Comparison of ENCODE assay signal across 24 cellular contexts in genomic region chr15:101043911-101044624, GRCh38.
DNase-seq lines count a peak whose midpoint lies in the region; ATAC-seq, FAIRE-seq and TF ChIP-seq lines count a peak whose summit lies in the region.
"Had no signal": no experiment of that assay in that cellular context is flagged by ENCODE, and none has a peak within 500 bp of the region (broad histone marks: within the 10 kb centered on the region; RNA-seq: fewer than 3 reads in every experiment).

No MANE protein-coding gene starts in this region.

- TF ChIP-seq POLR2A in testis (IDR thresholded peaks at IDR 0.05) = no peak

- H3K4me1 ChIP-seq in colonic mucosa (no peaks in the 10 kb centered on the region), testis (peaks cover 29% of the 10 kb centered on the region)
- H3K4me1 ChIP-seq: body of pancreas, HAP-1 had no signal

- no peak for FAIRE-seq in D721Med (lab: Jason Lieb, UNC)

- H3K4me3 ChIP-seq in colonic mucosa (no peak overlapping the region), testis (no peak overlapping the region)
- H3K4me3 ChIP-seq: body of pancreas, HAP-1, smooth muscle cell, tibial nerve had no signal

- no peak overlapping the region for H3K9ac ChIP-seq in colonic mucosa (ENCODE audit: low read depth in 2 of 2, low read length in 2 of 2)

- no peak overlapping the region for H3K27ac Mint-ChIP-seq in activated T-cell treated with anti-CD3 and anti-CD28 coated beads, Interleukin-2, amount 50 U/mL, for 72 hours
- H3K27ac Mint-ChIP-seq in mesothelial cell of epicardium = no peak overlapping the region
- H3K27ac Mint-ChIP-seq: activated CD4-positive, alpha-beta T cell treated with anti-CD3 and anti-CD28 coated beads for 36 hours; activated naive CD8-positive, alpha-beta T cell treated with anti-CD3 and anti-CD28 coated beads, Interleukin-2, amount 50 U/mL, for 24 hours; T-cell had no signal

- H3K27me3 ChIP-seq in colonic mucosa (no peaks in the 10 kb centered on the region), testis (no peaks in the 10 kb centered on the region)
- H3K27me3 ChIP-seq: body of pancreas, tibial nerve had no signal

- H3K4me1 Mint-ChIP-seq in activated T-cell treated with anti-CD3 and anti-CD28 coated beads, Interleukin-2, amount 50 U/mL, for 72 hours (ENCODE audit: low read depth) = no peaks in the 10 kb centered on the region
- peaks cover 15% of the 10 kb centered on the region for H3K4me1 Mint-ChIP-seq in mesothelial cell of epicardium
- H3K4me1 Mint-ChIP-seq: activated CD4-positive, alpha-beta T cell treated with anti-CD3 and anti-CD28 coated beads for 36 hours; activated naive CD8-positive, alpha-beta T cell treated with anti-CD3 and anti-CD28 coated beads, Interleukin-2, amount 50 U/mL, for 24 hours; T-cell had no signal

- H3K27me3 Mint-ChIP-seq in activated T-cell treated with anti-CD3 and anti-CD28 coated beads, Interleukin-2, amount 50 U/mL, for 72 hours (ENCODE audit: low read depth) = peaks cover 32% of the 10 kb centered on the region
- H3K27me3 Mint-ChIP-seq in mesothelial cell of epicardium (ENCODE audit: low read depth) = no peaks in the 10 kb centered on the region

- no peak overlapping the region for H3K4me3 Mint-ChIP-seq in activated T-cell treated with anti-CD3 and anti-CD28 coated beads, Interleukin-2, amount 50 U/mL, for 72 hours
- no peak overlapping the region for H3K4me3 Mint-ChIP-seq in mesothelial cell of epicardium
- H3K4me3 Mint-ChIP-seq: activated CD4-positive, alpha-beta T cell treated with anti-CD3 and anti-CD28 coated beads for 36 hours; activated naive CD8-positive, alpha-beta T cell treated with anti-CD3 and anti-CD28 coated beads, Interleukin-2, amount 50 U/mL, for 24 hours; neural crest cell; T-cell had no signal

- TF ChIP-seq CTCF in colonic mucosa (IDR thresholded peaks at IDR 0.05) (no peak), mesothelial cell of epicardium (IDR thresholded peaks at IDR 0.05; ENCODE audit: unreplicated experiment) (no peak), testis (IDR thresholded peaks at IDR 0.05) (no peak), D721Med (IDR thresholded peaks at IDR 0.05; ENCODE audit: insufficient read depth, missing control alignments) (no peak)

- H3K9me3 ChIP-seq in colonic mucosa (no peaks in the 10 kb centered on the region), testis (no peaks in the 10 kb centered on the region)
- H3K9me3 ChIP-seq: body of pancreas, HAP-1 had no signal

- DNase-seq in activated T-cell treated with anti-CD3 and anti-CD28 coated beads, Interleukin-2, amount 50 U/mL, for 48 hours = peak; percentile 5 to 14
- no peak for DNase-seq in activated T-cell treated with anti-CD3 and anti-CD28 coated beads, Interleukin-2, amount 50 U/mL, for 72 hours
- peak; percentile 11 for DNase-seq in colonic mucosa
- DNase-seq in mesothelial cell of epicardium (ENCODE audit: low spot score in 2 of 2, unreplicated experiment in 2 of 2) = peak; percentile 4 to 20
- DNase-seq in testis = no peak
- DNase-seq in GDM1 (lab: John Stamatoyannopoulos, UW) = no peak
- DNase-seq in D721Med (ENCODE audit: insufficient read length, low spot score) = no peak
- DNase-seq in COLO668 (lab: John Stamatoyannopoulos, UW; ENCODE audit: unreplicated experiment) = no peak
- DNase-seq: 8988T; activated CD4-positive, alpha-beta T cell treated with anti-CD3 and anti-CD28 coated beads for 36 hours; activated naive CD8-positive, alpha-beta T cell treated with anti-CD3 and anti-CD28 coated beads, Interleukin-2, amount 50 U/mL, for 24 hours; NCI-H1417; NCI-H2081 treated with DMSO at 0.1 percent for 48 hours; OCI-M1; SIG-M5; stimulated activated CD4-positive, alpha-beta T cell treated with anti-CD3 and anti-CD28 coated beads, Interleukin-2, amount 100 ng/mL, for 48 hours; stimulated activated naive CD4-positive, alpha-beta T cell treated with Interleukin-2 at 50 U/mL for 16 hours had no signal

- H3K9me3 Mint-ChIP-seq in activated T-cell treated with anti-CD3 and anti-CD28 coated beads, Interleukin-2, amount 50 U/mL, for 72 hours = peaks cover 0 to 2% of the 10 kb centered on the region in 2 donors
- peaks cover 28% of the 10 kb centered on the region for H3K9me3 Mint-ChIP-seq in mesothelial cell of epicardium
- H3K9me3 Mint-ChIP-seq: neural crest cell had no signal

- WGBS in testis, 2 donors = 90 to 91% methylated on average over 13 of the region's 13 CpGs

- H3K27ac ChIP-seq in colonic mucosa = no peak overlapping the region
- peak overlapping the region; percentile 71 to 88 for H3K27ac ChIP-seq in testis
- H3K27ac ChIP-seq: body of pancreas had no signal

- H3K36me3 Mint-ChIP-seq in activated T-cell treated with anti-CD3 and anti-CD28 coated beads, Interleukin-2, amount 50 U/mL, for 72 hours (ENCODE audit: insufficient read depth in 2 of 2) = peaks cover 0 to 1% of the 10 kb centered on the region in 2 donors
- no peaks in the 10 kb centered on the region for H3K36me3 Mint-ChIP-seq in mesothelial cell of epicardium
- H3K36me3 Mint-ChIP-seq: T-cell had no signal

- intact Hi-C loops in colonic mucosa (cut with DNase I) = no loop called here
- intact Hi-C loops in testis (cut with DNase I; ENCODE audit: low total_unique reads) = no loop called here

- ATAC-seq in activated T-cell treated with anti-CD3 and anti-CD28 coated beads, Interleukin-2, amount 50 U/mL, for 72 hours (replicated peaks in 1 of 2) = no peak
- ATAC-seq: activated CD4-positive, alpha-beta T cell treated with anti-CD3 and anti-CD28 coated beads for 36 hours; activated naive CD8-positive, alpha-beta T cell treated with anti-CD3 and anti-CD28 coated beads, Interleukin-2, amount 50 U/mL, for 24 hours; body of pancreas; left colon; T-cell had no signal

- H3K36me3 ChIP-seq in colonic mucosa (no peaks in the 10 kb centered on the region), testis (ENCODE audit: low read depth, missing control alignments) (no peaks in the 10 kb centered on the region)
- H3K36me3 ChIP-seq: HAP-1 had no signal

Comparison
In these comparisons a context has a peak if more than half of its experiments do, and no peak if none do; other contexts are left out.
1. DNase-seq: peak in activated T-cell treated with anti-CD3 and anti-CD28 coated beads, Interleukin-2, amount 50 U/mL, for 48 hours (2 of 2), colonic mucosa (single experiment) and mesothelial cell of epicardium (2 of 2); none in activated T-cell treated with anti-CD3 and anti-CD28 coated beads, Interleukin-2, amount 50 U/mL, for 72 hours (0 of 2), testis (single experiment), GDM1 (single experiment), D721Med (single experiment) and COLO668 (single experiment).